1 cellular context compared by ENCODE assay signal in genomic region chr2:70340921-70341765, GRCh38.
TF ChIP-seq lines count a peak whose summit lies in the region.

No MANE protein-coding gene starts in this region.

TF ChIP-seq in HCT116, 20 proteins besides CTCF, POLR2A, EP300 and RAD21 (continued from another document):
- TF ChIP-seq REST (IDR thresholded peaks at IDR 0.05; ENCODE audit: low read depth) (no peak), ZNF274 (IDR thresholded peaks at IDR 0.05; ENCODE audit: low read depth, low read length) (no peak), JUND (IDR thresholded peaks at IDR 0.05) (no peak), POLR2AphosphoS5 (IDR thresholded peaks at IDR 0.05; ENCODE audit: low read depth, low read length) (no peak), ZBTB33 (IDR thresholded peaks at IDR 0.05; ENCODE audit: extremely low read depth, insufficient replicate concordance, low read length) (no peak), SRF (IDR thresholded peaks at IDR 0.05; ENCODE audit: low read depth) (no peak), ATF3 (IDR thresholded peaks at IDR 0.05) (no peak), YY1 (IDR thresholded peaks at IDR 0.05; ENCODE audit: extremely low read depth, insufficient replicate concordance, low read depth, low read length) (no peak)
